ENCODE assay signal across 22 cellular contexts in genomic region chr11:119892311-119892808, GRCh38.
DNase-seq lines count a peak whose midpoint lies in the region; ATAC-seq, FAIRE-seq and TF ChIP-seq lines count a peak whose summit lies in the region.
"Had no signal": no experiment of that assay in that cellular context is flagged by ENCODE, and none has a peak within 500 bp of the region (broad histone marks: within the 10 kb centered on the region; RNA-seq: fewer than 3 reads in every experiment).

No MANE protein-coding gene starts in this region.

- no peak for TF ChIP-seq CTCF in C4-2B (conservative IDR thresholded peaks at IDR 0.05)
- TF ChIP-seq CTCF in neural progenitor cell (IDR thresholded peaks at IDR 0.05) = no peak
- TF ChIP-seq CTCF in GM10266 (IDR thresholded peaks at IDR 0.05; ENCODE audit: control insufficient read depth, insufficient read depth, low read depth, missing control alignments) = no peak
- TF ChIP-seq CTCF in HepG2 (CRISPR knock-in tag; IDR thresholded peaks at IDR 0.05) = no peak

- no peaks in the 10 kb centered on the region for H3K9me3 Mint-ChIP-seq in neural progenitor cell
- H3K9me3 Mint-ChIP-seq: activated naive CD4-positive, alpha-beta T cell treated with anti-CD3 and anti-CD28 coated beads, Interleukin-2, amount 10 ng/mL, durations not matched to agents 7 days and 5 days; CD8-positive, alpha-beta T cell had no signal

- H4K20me1 ChIP-seq in neural progenitor cell (ENCODE audit: low read depth) (no peaks in the 10 kb centered on the region), HepG2 (ENCODE audit: insufficient read depth, low read length) (no peaks in the 10 kb centered on the region)

- POLR2A ChIA-PET in HepG2 (lab: Yijun Ruan, JAX) = no interaction called here

- no TSS peak for BruUV-seq in HepG2 (replicated peaks; lab: Mats Ljungman, UMichigan)

- H3K4me1 ChIP-seq in neural progenitor cell = peaks cover 17% of the 10 kb centered on the region
- no peaks in the 10 kb centered on the region for H3K4me1 ChIP-seq in HepG2 (ENCODE audit: insufficient read depth, low read length)
- H3K4me1 ChIP-seq: uterus had no signal

- H3K79me2 ChIP-seq in neural progenitor cell (ENCODE audit: low read depth) = no peaks in the 10 kb centered on the region
- H3K79me2 ChIP-seq in HepG2 (ENCODE audit: insufficient read depth, low read length) = no peaks in the 10 kb centered on the region

- H3K36me3 ChIP-seq in neural progenitor cell = no peaks in the 10 kb centered on the region
- H3K36me3 ChIP-seq in HepG2 (replicated peaks in 1 of 2; ENCODE audit: control insufficient read depth in 1 of 2, insufficient read depth in 2 of 2, low read length in 2 of 2) = no peaks in the 10 kb centered on the region
- H3K36me3 ChIP-seq: colonic mucosa, uterus had no signal

- H3K4me2 ChIP-seq in neural progenitor cell = peak overlapping the region; percentile 41
- H3K4me2 ChIP-seq in HepG2 (ENCODE audit: low read depth, low read length) = no peak overlapping the region

- peak; percentile 37 for DNase-seq in NCI-H82 treated with DMSO at 0.1 percent for 48 hours (lab: John Stamatoyannopoulos, UW; ENCODE audit: unreplicated experiment)
- peak in 39 of 42 donors; percentile 3 to 90 (median 72) for DNase-seq in head of caudate nucleus
- DNase-seq in neural progenitor cell (ENCODE audit: low spot score) = peak; percentile 71
- no peak for DNase-seq in GM10266 (ENCODE audit: extremely low spot score)
- DNase-seq in LoVo (ENCODE audit: low spot score) = no peak
- no peak for DNase-seq in HepG2 (ENCODE audit: low spot score)
- DNase-seq: activated naive CD4-positive, alpha-beta T cell treated with anti-CD3 and anti-CD28 coated beads, Interleukin-2, amount 10 ng/mL, durations not matched to agents 7 days and 5 days; activated T-cell treated with anti-CD3 and anti-CD28 coated beads, Interleukin-2, amount 50 U/mL, for 1 hour; CD8-positive, alpha-beta T cell; colonic mucosa; KBM-7; NCI-H2081 treated with DMSO at 0.1 percent for 48 hours; NCI-H526 treated with DMSO at 0.1 percent for 48 hours; occipital lobe; stimulated activated CD4-positive, alpha-beta T cell treated with anti-CD3 and anti-CD28 coated beads, Interleukin-2, amount 100 ng/mL, for 48 hours; uterus had no signal

- H3K4me3 ChIP-seq in neural progenitor cell (no peak overlapping the region), HepG2 (replicated peaks in 1 of 3; ENCODE audit: insufficient read depth in 1 of 3, low read depth in 2 of 3, low read length in 3 of 3) (no peak overlapping the region)
- H3K4me3 ChIP-seq: colonic mucosa, uterus had no signal

- intact Hi-C loops in head of caudate nucleus (cut with DNase I) (loop anchor here (5.0 kb wide), 1 partner anchor 85 kb away; no protein-coding TSS in a partner anchor), HepG2 (cut with micrococcal nuclease; ENCODE audit: unreplicated experiment) (no loop called here)

- no peaks in the 10 kb centered on the region for H3K9me3 ChIP-seq in neural progenitor cell (ENCODE audit: low read depth)
- no peaks in the 10 kb centered on the region for H3K9me3 ChIP-seq in HepG2 (ENCODE audit: low read length)
- H3K9me3 ChIP-seq: colonic mucosa, uterus had no signal

- ATAC-seq in HG03159 (IDR thresholded peaks at IDR 0.05; ENCODE audit: unreplicated experiment) (no peak), HepG2 (no peak)
- ATAC-seq: CD8-positive, alpha-beta T cell; left lobe of liver; Panc1 had no signal

- H3K9ac ChIP-seq in neural progenitor cell (no peak overlapping the region), HepG2 (ENCODE audit: insufficient read depth, low read depth, low read length) (no peak overlapping the region)

- CTCF ChIA-PET in HepG2 (lab: Yijun Ruan, JAX; ENCODE audit: low intra/inter-chr PET ratio, low total read pairs) = no interaction called here

- H3K27me3 ChIP-seq in neural progenitor cell (no peaks in the 10 kb centered on the region), HepG2 (ENCODE audit: control insufficient read depth in 1 of 2, insufficient read depth in 2 of 2, low read length in 2 of 2) (peaks cover 1 to 52% of the 10 kb centered on the region in 2 experiments; a peak in 4 of 5 replicates)
- H3K27me3 ChIP-seq: colonic mucosa, uterus had no signal

- peaks cover 34% of the 10 kb centered on the region for H3K4me1 Mint-ChIP-seq in neural progenitor cell

- H3F3A ChIP-seq in neural progenitor cell (ENCODE audit: low read depth) = peaks cover 8% of the 10 kb centered on the region

- peak overlapping the region; percentile 53 for H3K4me3 Mint-ChIP-seq in neural progenitor cell
- H3K4me3 Mint-ChIP-seq: activated naive CD4-positive, alpha-beta T cell treated with anti-CD3 and anti-CD28 coated beads, Interleukin-2, amount 10 ng/mL, durations not matched to agents 7 days and 5 days; CD8-positive, alpha-beta T cell had no signal

- no peak for TF ChIP-seq RAD21 in HepG2 (CRISPR knock-in tag; IDR thresholded peaks at IDR 0.05)

- 20% methylated on average over 5 of the region's 16 CpGs for WGBS in HepG2 (ENCODE audit: low lambda C conversion rate)

- H3K27ac Mint-ChIP-seq in neural progenitor cell = peak overlapping the region; percentile 50
- H3K27ac Mint-ChIP-seq: activated naive CD4-positive, alpha-beta T cell treated with anti-CD3 and anti-CD28 coated beads, Interleukin-2, amount 10 ng/mL, durations not matched to agents 7 days and 5 days; CD8-positive, alpha-beta T cell had no signal

- in situ Hi-C loops in HepG2 (cut with HindIII; ENCODE audit: extremely low pct_ligation_motif_present, low pct_unique_long_range_greater_than_20kb) = no loop called here

- H3K27me3 Mint-ChIP-seq in neural progenitor cell (ENCODE audit: insufficient read depth, low read depth) = peaks cover 30% of the 10 kb centered on the region

- FAIRE-seq in HepG2 (lab: Jason Lieb, UNC) = no peak
- FAIRE-seq: H1 had no signal

- no peak for TF ChIP-seq EP300 in HepG2 (IDR thresholded peaks at IDR 0.05; ENCODE audit: low read depth in 2 of 2, low read length in 2 of 2)
- TF ChIP-seq EP300 in HepG2 (CRISPR knock-in tag; IDR thresholded peaks at IDR 0.05; ENCODE audit: borderline replicate concordance) = no peak

- H2AFZ ChIP-seq in neural progenitor cell (replicated peaks) (no peak overlapping the region), HepG2 (ENCODE audit: low read length) (no peak overlapping the region)

- no peaks in the 10 kb centered on the region for H3K36me3 Mint-ChIP-seq in neural progenitor cell
- H3K36me3 Mint-ChIP-seq: activated naive CD4-positive, alpha-beta T cell treated with anti-CD3 and anti-CD28 coated beads, Interleukin-2, amount 10 ng/mL, durations not matched to agents 7 days and 5 days; CD8-positive, alpha-beta T cell had no signal

- TF ChIP-seq POLR2A in HepG2 (IDR thresholded peaks at IDR 0.05; ENCODE audit: insufficient read depth in 1 of 2, low read depth in 2 of 2, low read length in 2 of 2) = no peak

- peak overlapping the region; percentile 71 for H3K27ac ChIP-seq in C4-2B
- H3K27ac ChIP-seq in neural progenitor cell = no peak overlapping the region
- no peak overlapping the region for H3K27ac ChIP-seq in HepG2 (ENCODE audit: extremely low read length, insufficient read depth, low read length)
- H3K27ac ChIP-seq: colonic mucosa, HL-60, uterus had no signal

TF ChIP-seq in HepG2, 621 proteins besides CTCF, POLR2A, EP300 and RAD21:
- TF ChIP-seq CAMTA2 (CRISPR knock-in tag; IDR thresholded peaks at IDR 0.05; ENCODE audit: borderline replicate concordance) = no peak
- TF ChIP-seq ZNF775 (CRISPR knock-in tag; IDR thresholded peaks at IDR 0.05; ENCODE audit: borderline replicate concordance) = no peak
- no peak for TF ChIP-seq ZMYM3 (CRISPR knock-in tag; IDR thresholded peaks at IDR 0.05)
- no peak for TF ChIP-seq THAP9 (CRISPR knock-in tag; IDR thresholded peaks at IDR 0.05; ENCODE audit: borderline replicate concordance)
- TF ChIP-seq TSC22D2 (CRISPR knock-in tag; IDR thresholded peaks at IDR 0.05; ENCODE audit: borderline replicate concordance) = no peak
- no peak for TF ChIP-seq CHD2 (IDR thresholded peaks at IDR 0.05; ENCODE audit: low read depth, low read length)
- TF ChIP-seq SAP130 (CRISPR knock-in tag; IDR thresholded peaks at IDR 0.05; ENCODE audit: low read depth) = no peak
- no peak for TF ChIP-seq TARDBP (CRISPR knock-in tag; IDR thresholded peaks at IDR 0.05)
- TF ChIP-seq ISL2 (CRISPR knock-in tag; IDR thresholded peaks at IDR 0.05) = no peak
- no peak for TF ChIP-seq MBD4 (IDR thresholded peaks at IDR 0.05; ENCODE audit: borderline replicate concordance, low read length)
- TF ChIP-seq ZNF329 (CRISPR knock-in tag; IDR thresholded peaks at IDR 0.05; ENCODE audit: low read depth) = no peak
- no peak for TF ChIP-seq ZZZ3 (CRISPR knock-in tag; IDR thresholded peaks at IDR 0.05; ENCODE audit: borderline replicate concordance)
- TF ChIP-seq KDM6A (CRISPR knock-in tag; IDR thresholded peaks at IDR 0.05; ENCODE audit: low read depth) = no peak

Comparison
In these comparisons a context has a peak if more than half of its experiments do, and no peak if none do; other contexts are left out.
1. DNase-seq: peak in NCI-H82 treated with DMSO at 0.1 percent for 48 hours (single experiment), head of caudate nucleus (39 of 42) and neural progenitor cell (single experiment); none in GM10266 (single experiment), LoVo (single experiment) and HepG2 (single experiment).